Comparison of ENCODE assay signal across 8 cellular contexts in the genomic region with DNA sequence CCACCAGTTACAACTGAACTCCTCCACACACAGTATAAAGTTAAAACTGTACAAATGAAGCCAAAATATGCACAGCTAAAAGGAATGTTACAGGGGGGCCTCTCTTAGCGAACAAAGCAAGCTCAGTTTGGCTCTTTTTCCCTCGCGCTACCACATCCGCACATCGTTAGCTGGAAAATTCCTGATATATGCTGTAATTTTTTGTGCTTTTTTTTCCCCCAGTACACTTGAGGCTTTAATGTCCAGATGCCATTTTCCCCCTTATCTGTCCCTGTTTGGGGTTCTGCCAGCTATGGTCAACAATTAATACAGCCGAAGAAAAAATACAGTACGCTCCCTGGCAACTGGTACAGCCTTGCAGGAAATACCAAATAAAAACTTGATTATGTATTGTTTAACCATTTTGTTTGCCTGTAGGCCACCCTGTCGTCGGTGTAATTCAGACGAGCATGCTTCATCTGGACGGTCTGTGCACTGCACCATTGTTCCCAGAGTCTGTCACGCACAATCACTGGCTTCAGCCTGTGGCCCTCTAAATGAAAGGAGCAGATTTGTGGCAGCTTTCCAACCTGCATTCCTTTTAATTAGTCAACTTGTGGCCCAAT.
DNase-seq lines count a peak whose midpoint lies in the region; ATAC-seq and TF ChIP-seq lines count a peak whose summit lies in the region.

No MANE protein-coding gene starts in this region.

- ATAC-seq in right cardiac atrium: peak; percentile 78 to 85
- ATAC-seq in gastrocnemius medialis: peak; percentile 57 to 73
- ATAC-seq in GM18867 (IDR thresholded peaks at IDR 0.05; ENCODE audit: unreplicated experiment): no peak
- no peak for ATAC-seq in HG03439 (IDR thresholded peaks at IDR 0.05; ENCODE audit: unreplicated experiment)

- H3K27ac ChIP-seq in angular gyrus (ENCODE audit: low read depth, low read length) (peak overlapping the region; percentile 86), right cardiac atrium (ENCODE audit: low read length) (peak overlapping the region; percentile 78), gastrocnemius medialis (peak overlapping the region; percentile 13 to 60 (median 34))

- intact Hi-C loops in right cardiac atrium (cut with DNase I) (loop anchor here (5.0 to 10.0 kb wide), 3 partner anchors 74 to 136 kb away; a partner anchor contains a TSS), gastrocnemius medialis (cut with DNase I; ENCODE audit: low total_unique reads) (loop anchor here (5.0 kb wide), 1 partner anchor 66 kb away; no protein-coding TSS in a partner anchor)

- in situ Hi-C loops in gastrocnemius medialis (cut with MboI; ENCODE audit: low sequenced_read_pairs in 4 of 4): no loop called here

- H3K4me3 ChIP-seq in right cardiac atrium (ENCODE audit: low read length): peak overlapping the region; percentile 44
- peak overlapping the region in 2 of 4 donors; percentile 5 to 9 for H3K4me3 ChIP-seq in gastrocnemius medialis

- peak in 1 of 5 experiments; percentile 18 for TF ChIP-seq CTCF in gastrocnemius medialis (IDR thresholded peaks at IDR 0.05 in 4 of 5, conservative IDR thresholded peaks at IDR 0.05 in 1 of 5)

- H3K27me3 ChIP-seq in right cardiac atrium (ENCODE audit: control insufficient read depth, insufficient read depth) (no peaks in the 10 kb centered on the region), gastrocnemius medialis (no peaks in the 10 kb centered on the region)

- H3K36me3 ChIP-seq in gastrocnemius medialis: no peaks in the 10 kb centered on the region

- H3K4me1 ChIP-seq in right cardiac atrium (ENCODE audit: control insufficient read depth, insufficient read depth, low read length) (peaks cover 2% of the 10 kb centered on the region), gastrocnemius medialis (peaks cover 4 to 10% of the 10 kb centered on the region in 2 donors)

- no peak for TF ChIP-seq POLR2A in gastrocnemius medialis (IDR thresholded peaks at IDR 0.05)

- H3K9me3 ChIP-seq in right cardiac atrium (ENCODE audit: control insufficient read depth, low read length) (no peaks in the 10 kb centered on the region), gastrocnemius medialis (no peaks in the 10 kb centered on the region)

- WGBS in right cardiac atrium: 21% methylated on average over 12 of the region's 12 CpGs

- DNase-seq in GM03348 (ENCODE audit: low spot score): peak; percentile 77
- peak in 2 of 3 donors; percentile 39 to 50 for DNase-seq in right cardiac atrium
- DNase-seq in gastrocnemius medialis: no peak
- DNase-seq in HuH-7 (ENCODE audit: low spot score): no peak
- no peak for DNase-seq in T-helper 9 cell

Comparison
In these comparisons a context has a peak if more than half of its experiments do, and no peak if none do; other contexts are left out.
1. DNase-seq: peak in GM03348 (single experiment) and right cardiac atrium (2 of 3); none in gastrocnemius medialis (0 of 2), HuH-7 (single experiment) and T-helper 9 cell (single experiment).
2. H3K27ac ChIP-seq: peak in every context shown above with its lines; median percentile 86 in angular gyrus; 78 in right cardiac atrium; 34 in gastrocnemius medialis.
3. ATAC-seq: peak in right cardiac atrium (2 of 2) and gastrocnemius medialis (2 of 2); none in GM18867 (single experiment) and HG03439 (single experiment).